Comparison of ENCODE assay signal across 9 cellular contexts in the genomic region with DNA sequence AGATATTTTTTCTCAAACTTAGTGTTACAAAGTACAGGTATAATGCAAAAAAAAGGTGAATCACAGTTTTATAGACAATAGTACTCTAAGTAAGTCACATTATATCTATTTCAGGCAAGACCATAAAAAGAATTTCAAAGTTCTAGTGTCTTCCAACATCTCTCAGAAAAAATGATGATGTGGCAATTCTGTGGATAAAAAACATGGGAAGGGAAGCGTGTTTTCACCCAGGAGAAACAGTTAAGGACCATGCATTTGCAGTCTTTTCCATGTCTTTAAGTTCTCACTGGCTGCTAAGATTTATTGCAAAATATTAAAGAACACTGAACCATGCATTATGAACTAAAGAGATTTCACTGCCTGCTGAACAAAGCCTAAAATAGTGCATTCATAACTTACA. TPM values are rescaled to one million over a fixed set of nuclear protein-coding genes. Genes with fewer than 3 reads are reported as not detected.
DNase-seq lines count a peak whose midpoint lies in the region; ATAC-seq and TF ChIP-seq lines count a peak whose summit lies in the region.
"Had no signal": no experiment of that assay in that cellular context is flagged by ENCODE, and none has a peak within 500 bp of the region (broad histone marks: within the 10 kb centered on the region; RNA-seq: fewer than 3 reads in every experiment).

No MANE protein-coding gene starts in this region.

- in situ Hi-C loops in transverse colon (cut with MboI; ENCODE audit: low pct_ligation_motif_present in 1 of 4, low pct_unique_long_range_greater_than_20kb in 1 of 4, low sequenced_read_pairs in 3 of 4) = no loop called here

- TF ChIP-seq POLR2A in transverse colon (IDR thresholded peaks at IDR 0.05) = no peak

- H3K36me3 ChIP-seq in OCI-LY1 (ENCODE audit: insufficient read depth, low read length) (peaks cover 49% of the 10 kb centered on the region), transverse colon (peaks cover 0 to 28% (median 8%) of the 10 kb centered on the region in 4 donors)

- CTCF ChIA-PET in RWPE1 (lab: Yijun Ruan, JAX) = no interaction called here

- H3K4me1 ChIP-seq in OCI-LY1 (ENCODE audit: insufficient read depth, low read length, severe bottlenecking) = peaks cover 21% of the 10 kb centered on the region
- peaks cover 9 to 33% (median 18%) of the 10 kb centered on the region in 4 donors for H3K4me1 ChIP-seq in transverse colon

- H3K9me2 ChIP-seq in OCI-LY1 (ENCODE audit: low read depth, low read length) = no peaks in the 10 kb centered on the region

- intact Hi-C loops in transverse colon (cut with DNase I; ENCODE audit: low total_unique reads) = no loop called here

- DNase-seq in GM12864 (ENCODE audit: low read depth) (no peak), neural crest cell (ENCODE audit: low read depth, low spot score) (no peak), RWPE1 (ENCODE audit: low spot score) (no peak), coronary artery (ENCODE audit: low spot score) (no peak), transverse colon (no peak)
- DNase-seq in effector memory CD8-positive, alpha-beta T cell = no peak
- DNase-seq: activated naive CD4-positive, alpha-beta T cell; SHP77 treated with DMSO at 0.1 percent for 48 hours had no signal

- peak overlapping the region; percentile 90 for H3K4me2 ChIP-seq in OCI-LY1 (ENCODE audit: low read length)

- no peaks in the 10 kb centered on the region for H3K27me3 ChIP-seq in OCI-LY1 (ENCODE audit: insufficient read depth, low read length)
- no peaks in the 10 kb centered on the region for H3K27me3 ChIP-seq in transverse colon

- H3K9ac ChIP-seq in OCI-LY1 (ENCODE audit: low read length) = peak overlapping the region; percentile 99

- no peak for TF ChIP-seq CTCF in GM12864 (IDR thresholded peaks at IDR 0.05; ENCODE audit: low read depth, low read length, missing control alignments)
- TF ChIP-seq CTCF in OCI-LY1 (IDR thresholded peaks at IDR 0.05; ENCODE audit: low read length) = no peak
- TF ChIP-seq CTCF in neural crest cell (conservative IDR thresholded peaks at IDR 0.05) = no peak
- no peak for TF ChIP-seq CTCF in RWPE1 (conservative IDR thresholded peaks at IDR 0.05; ENCODE audit: low read depth)
- no peak for TF ChIP-seq CTCF in coronary artery (IDR thresholded peaks at IDR 0.05)
- TF ChIP-seq CTCF in transverse colon (IDR thresholded peaks at IDR 0.05) = no peak

- WGBS in transverse colon (ENCODE audit: low coverage in 1 of 2), 2 donors = 63 to 76% methylated on average over 1 of the region's 1 CpG

- H3K27ac ChIP-seq in OCI-LY1 (ENCODE audit: low read depth, low read length, poor library complexity, severe bottlenecking) (no peak overlapping the region), RWPE1 (no peak overlapping the region), coronary artery (no peak overlapping the region), transverse colon (no peak overlapping the region)

- H3K36me3 Mint-ChIP-seq in effector memory CD8-positive, alpha-beta T cell (ENCODE audit: insufficient read depth) = peaks cover 57% of the 10 kb centered on the region
- H3K36me3 Mint-ChIP-seq in neural crest cell (ENCODE audit: low read depth) = peaks cover 12% of the 10 kb centered on the region

- H3K79me2 ChIP-seq in OCI-LY1 (ENCODE audit: insufficient read depth, low read length) = peaks cover 31% of the 10 kb centered on the region

- no peaks in the 10 kb centered on the region for H3K27me3 Mint-ChIP-seq in effector memory CD8-positive, alpha-beta T cell
- H3K27me3 Mint-ChIP-seq in neural crest cell (ENCODE audit: low read depth) = no peaks in the 10 kb centered on the region

- H3K27ac Mint-ChIP-seq in effector memory CD8-positive, alpha-beta T cell = peak overlapping the region in 1 of 2 donors; percentile 39
- H3K27ac Mint-ChIP-seq in neural crest cell (ENCODE audit: unreplicated experiment) = no peak overlapping the region

- TF ChIP-seq EP300 in transverse colon (IDR thresholded peaks at IDR 0.05; ENCODE audit: low read depth) = no peak

- POLR2A ChIA-PET in RWPE1 (lab: Yijun Ruan, JAX; ENCODE audit: low non-redundant PET) = no interaction called here

- ATAC-seq in effector memory CD8-positive, alpha-beta T cell (replicated peaks) = no peak

- no peaks in the 10 kb centered on the region for H3F3A ChIP-seq in OCI-LY1 (ENCODE audit: insufficient read depth, low read length)

- no peaks in the 10 kb centered on the region for H3K9me3 Mint-ChIP-seq in effector memory CD8-positive, alpha-beta T cell
- H3K9me3 Mint-ChIP-seq in neural crest cell = no peaks in the 10 kb centered on the region

- peak overlapping the region; percentile 81 for H3K4me3 ChIP-seq in GM12864 (ENCODE audit: low read depth, low read length)
- H3K4me3 ChIP-seq in OCI-LY1 (ENCODE audit: low read depth, low read length, poor library complexity, severe bottlenecking) = peak overlapping the region; percentile 98
- no peak overlapping the region for H3K4me3 ChIP-seq in coronary artery
- H3K4me3 ChIP-seq in transverse colon = no peak overlapping the region

- peaks cover 28 to 48% of the 10 kb centered on the region in 2 donors for H3K4me1 Mint-ChIP-seq in effector memory CD8-positive, alpha-beta T cell (ENCODE audit: low read depth in 2 of 2)
- peaks cover 16% of the 10 kb centered on the region for H3K4me1 Mint-ChIP-seq in neural crest cell

- H3K4me3 Mint-ChIP-seq in effector memory CD8-positive, alpha-beta T cell = peak overlapping the region; percentile 49 to 93
- peak overlapping the region; percentile 91 for H3K4me3 Mint-ChIP-seq in neural crest cell

- no peaks in the 10 kb centered on the region for H3K9me3 ChIP-seq in OCI-LY1 (ENCODE audit: low read length)
- no peaks in the 10 kb centered on the region for H3K9me3 ChIP-seq in transverse colon

- no peak overlapping the region for H2AFZ ChIP-seq in OCI-LY1 (ENCODE audit: low read length)

- H4K20me1 ChIP-seq in OCI-LY1 (ENCODE audit: insufficient read depth, low read length) = no peaks in the 10 kb centered on the region

RNA-seq across cellular contexts. Expression of a gene that starts 1.8 kb away (rescaled TPM):
- total RNA-seq in neural crest cell = 110 and 111 TPM in 2 replicates
- total RNA-seq in transverse colon = 10 to 100 TPM; 12.7 to 68.9 (median 50.3) TPM

Comparison
In these comparisons a context has a peak if more than half of its experiments do, and no peak if none do; other contexts are left out.
1. H3K4me3 ChIP-seq: peak in GM12864 (single experiment) and OCI-LY1 (single experiment); none in coronary artery (single experiment) and transverse colon (0 of 4).